In the genomic region with DNA sequence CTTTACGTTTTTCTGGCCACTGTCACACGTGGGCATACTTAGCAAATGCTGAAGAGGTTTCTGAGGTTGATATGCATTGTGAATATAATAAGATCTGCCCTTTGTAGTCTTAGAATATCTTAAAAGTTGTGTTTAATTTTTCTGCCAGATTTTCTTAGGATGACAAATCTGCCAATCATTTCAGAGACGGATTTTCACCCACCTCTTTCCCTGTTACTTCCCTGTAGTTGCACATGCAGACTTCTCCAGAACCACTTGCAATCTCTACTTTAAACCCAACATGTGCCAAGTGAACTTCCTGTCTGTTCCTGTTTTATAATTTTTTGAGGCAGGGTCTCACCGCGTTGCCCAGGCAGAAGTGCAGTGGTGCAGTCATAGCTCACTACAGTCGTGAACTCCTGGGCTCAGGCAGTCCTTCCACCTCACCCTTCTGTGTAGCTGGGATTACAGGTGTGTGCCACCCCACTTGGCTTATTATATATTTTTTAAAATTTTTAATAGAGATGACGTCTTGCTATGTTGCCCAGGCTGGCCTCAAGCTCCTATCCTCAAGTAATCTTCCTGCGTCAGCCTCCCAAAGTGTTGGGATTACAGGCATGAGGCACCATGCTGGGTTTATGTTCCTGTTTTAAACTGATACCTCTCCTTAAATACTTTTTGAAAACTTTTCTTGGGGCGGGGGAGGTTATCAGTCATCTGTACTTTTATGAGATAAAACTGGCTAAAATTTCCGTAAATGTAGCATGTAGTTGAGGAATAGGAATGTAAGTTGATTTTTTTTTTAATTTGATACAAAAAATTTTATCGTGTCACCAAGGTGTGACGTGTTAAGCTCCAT, we compare ENCODE assay signal across 1 cellular context.
TF ChIP-seq lines count a peak whose summit lies in the region.

No MANE protein-coding gene starts in this region.

TF ChIP-seq in GM23338, 12 proteins besides CTCF, POLR2A, EP300 and RAD21 (continued from another document):
- TF ChIP-seq JUNB (IDR thresholded peaks at IDR 0.05; ENCODE audit: unreplicated experiment) (no peak), EZH2 (IDR thresholded peaks at IDR 0.05; ENCODE audit: low read depth, unreplicated experiment) (no peak), ZNF331 (CRISPR knock-in tag; IDR thresholded peaks at IDR 0.05; ENCODE audit: low read depth) (no peak), POLR2AphosphoS5 (IDR thresholded peaks at IDR 0.05; ENCODE audit: low read depth) (no peak), EZH2phosphoT487 (IDR thresholded peaks at IDR 0.05; ENCODE audit: unreplicated experiment) (no peak)
- TF ChIP-seq, protein P1, sequence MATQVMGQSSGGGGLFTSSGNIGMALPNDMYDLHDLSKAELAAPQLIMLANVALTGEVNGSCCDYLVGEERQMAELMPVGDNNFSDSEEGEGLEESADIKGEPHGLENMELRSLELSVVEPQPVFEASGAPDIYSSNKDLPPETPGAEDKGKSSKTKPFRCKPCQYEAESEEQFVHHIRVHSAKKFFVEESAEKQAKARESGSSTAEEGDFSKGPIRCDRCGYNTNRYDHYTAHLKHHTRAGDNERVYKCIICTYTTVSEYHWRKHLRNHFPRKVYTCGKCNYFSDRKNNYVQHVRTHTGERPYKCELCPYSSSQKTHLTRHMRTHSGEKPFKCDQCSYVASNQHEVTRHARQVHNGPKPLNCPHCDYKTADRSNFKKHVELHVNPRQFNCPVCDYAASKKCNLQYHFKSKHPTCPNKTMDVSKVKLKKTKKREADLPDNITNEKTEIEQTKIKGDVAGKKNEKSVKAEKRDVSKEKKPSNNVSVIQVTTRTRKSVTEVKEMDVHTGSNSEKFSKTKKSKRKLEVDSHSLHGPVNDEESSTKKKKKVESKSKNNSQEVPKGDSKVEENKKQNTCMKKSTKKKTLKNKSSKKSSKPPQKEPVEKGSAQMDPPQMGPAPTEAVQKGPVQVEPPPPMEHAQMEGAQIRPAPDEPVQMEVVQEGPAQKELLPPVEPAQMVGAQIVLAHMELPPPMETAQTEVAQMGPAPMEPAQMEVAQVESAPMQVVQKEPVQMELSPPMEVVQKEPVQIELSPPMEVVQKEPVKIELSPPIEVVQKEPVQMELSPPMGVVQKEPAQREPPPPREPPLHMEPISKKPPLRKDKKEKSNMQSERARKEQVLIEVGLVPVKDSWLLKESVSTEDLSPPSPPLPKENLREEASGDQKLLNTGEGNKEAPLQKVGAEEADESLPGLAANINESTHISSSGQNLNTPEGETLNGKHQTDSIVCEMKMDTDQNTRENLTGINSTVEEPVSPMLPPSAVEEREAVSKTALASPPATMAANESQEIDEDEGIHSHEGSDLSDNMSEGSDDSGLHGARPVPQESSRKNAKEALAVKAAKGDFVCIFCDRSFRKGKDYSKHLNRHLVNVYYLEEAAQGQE (IDR thresholded peaks at IDR 0.05; ENCODE audit: unreplicated experiment) = no peak
- TF ChIP-seq, protein P2, sequence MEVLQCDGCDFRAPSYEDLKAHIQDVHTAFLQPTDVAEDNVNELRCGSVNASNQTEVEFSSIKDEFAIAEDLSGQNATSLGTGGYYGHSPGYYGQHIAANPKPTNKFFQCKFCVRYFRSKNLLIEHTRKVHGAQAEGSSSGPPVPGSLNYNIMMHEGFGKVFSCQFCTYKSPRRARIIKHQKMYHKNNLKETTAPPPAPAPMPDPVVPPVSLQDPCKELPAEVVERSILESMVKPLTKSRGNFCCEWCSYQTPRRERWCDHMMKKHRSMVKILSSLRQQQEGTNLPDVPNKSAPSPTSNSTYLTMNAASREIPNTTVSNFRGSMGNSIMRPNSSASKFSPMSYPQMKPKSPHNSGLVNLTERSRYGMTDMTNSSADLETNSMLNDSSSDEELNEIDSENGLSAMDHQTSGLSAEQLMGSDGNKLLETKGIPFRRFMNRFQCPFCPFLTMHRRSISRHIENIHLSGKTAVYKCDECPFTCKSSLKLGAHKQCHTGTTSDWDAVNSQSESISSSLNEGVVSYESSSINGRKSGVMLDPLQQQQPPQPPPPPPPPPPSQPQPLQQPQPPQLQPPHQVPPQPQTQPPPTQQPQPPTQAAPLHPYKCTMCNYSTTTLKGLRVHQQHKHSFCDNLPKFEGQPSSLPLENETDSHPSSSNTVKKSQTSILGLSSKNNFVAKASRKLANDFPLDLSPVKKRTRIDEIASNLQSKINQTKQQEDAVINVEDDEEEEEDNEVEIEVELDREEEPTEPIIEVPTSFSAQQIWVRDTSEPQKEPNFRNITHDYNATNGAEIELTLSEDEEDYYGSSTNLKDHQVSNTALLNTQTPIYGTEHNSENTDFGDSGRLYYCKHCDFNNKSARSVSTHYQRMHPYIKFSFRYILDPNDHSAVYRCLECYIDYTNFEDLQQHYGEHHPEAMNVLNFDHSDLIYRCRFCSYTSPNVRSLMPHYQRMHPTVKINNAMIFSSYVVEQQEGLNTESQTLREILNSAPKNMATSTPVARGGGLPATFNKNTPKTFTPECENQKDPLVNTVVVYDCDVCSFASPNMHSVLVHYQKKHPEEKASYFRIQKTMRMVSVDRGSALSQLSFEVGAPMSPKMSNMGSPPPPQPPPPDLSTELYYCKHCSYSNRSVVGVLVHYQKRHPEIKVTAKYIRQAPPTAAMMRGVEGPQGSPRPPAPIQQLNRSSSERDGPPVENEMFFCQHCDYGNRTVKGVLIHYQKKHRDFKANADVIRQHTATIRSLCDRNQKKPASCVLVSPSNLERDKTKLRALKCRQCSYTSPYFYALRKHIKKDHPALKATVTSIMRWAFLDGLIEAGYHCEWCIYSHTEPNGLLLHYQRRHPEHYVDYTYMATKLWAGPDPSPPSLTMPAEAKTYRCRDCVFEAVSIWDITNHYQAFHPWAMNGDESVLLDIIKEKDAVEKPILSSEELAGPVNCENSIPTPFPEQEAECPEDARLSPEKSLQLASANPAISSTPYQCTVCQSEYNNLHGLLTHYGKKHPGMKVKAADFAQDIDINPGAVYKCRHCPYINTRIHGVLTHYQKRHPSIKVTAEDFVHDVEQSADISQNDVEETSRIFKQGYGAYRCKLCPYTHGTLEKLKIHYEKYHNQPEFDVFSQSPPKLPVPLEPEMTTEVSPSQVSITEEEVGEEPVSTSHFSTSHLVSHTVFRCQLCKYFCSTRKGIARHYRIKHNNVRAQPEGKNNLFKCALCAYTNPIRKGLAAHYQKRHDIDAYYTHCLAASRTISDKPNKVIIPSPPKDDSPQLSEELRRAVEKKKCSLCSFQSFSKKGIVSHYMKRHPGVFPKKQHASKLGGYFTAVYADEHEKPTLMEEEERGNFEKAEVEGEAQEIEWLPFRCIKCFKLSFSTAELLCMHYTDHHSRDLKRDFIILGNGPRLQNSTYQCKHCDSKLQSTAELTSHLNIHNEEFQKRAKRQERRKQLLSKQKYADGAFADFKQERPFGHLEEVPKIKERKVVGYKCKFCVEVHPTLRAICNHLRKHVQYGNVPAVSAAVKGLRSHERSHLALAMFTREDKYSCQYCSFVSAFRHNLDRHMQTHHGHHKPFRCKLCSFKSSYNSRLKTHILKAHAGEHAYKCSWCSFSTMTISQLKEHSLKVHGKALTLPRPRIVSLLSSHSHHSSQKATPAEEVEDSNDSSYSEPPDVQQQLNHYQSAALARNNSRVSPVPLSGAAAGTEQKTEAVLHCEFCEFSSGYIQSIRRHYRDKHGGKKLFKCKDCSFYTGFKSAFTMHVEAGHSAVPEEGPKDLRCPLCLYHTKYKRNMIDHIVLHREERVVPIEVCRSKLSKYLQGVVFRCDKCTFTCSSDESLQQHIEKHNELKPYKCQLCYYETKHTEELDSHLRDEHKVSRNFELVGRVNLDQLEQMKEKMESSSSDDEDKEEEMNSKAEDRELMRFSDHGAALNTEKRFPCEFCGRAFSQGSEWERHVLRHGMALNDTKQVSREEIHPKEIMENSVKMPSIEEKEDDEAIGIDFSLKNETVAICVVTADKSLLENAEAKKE (CRISPR knock-in tag; IDR thresholded peaks at IDR 0.05) = no peak
